Comparison of ENCODE assay signal across 8 cellular contexts in genomic region chr7:116952640-116953371, GRCh38. TPM values are rescaled to one million over a fixed set of nuclear protein-coding genes. Genes with fewer than 3 reads are reported as not detected.
A peak's percentile ranks its signal among the peaks of the same experiment; 100 is the strongest.
DNase-seq lines count a peak whose midpoint lies in the region; ATAC-seq and TF ChIP-seq lines count a peak whose summit lies in the region.

No MANE protein-coding gene starts in this region.

- no peak overlapping the region for H3K18ac ChIP-seq in trophoblast cell (ENCODE audit: low read length)

- peaks cover 14% of the 10 kb centered on the region for H3K79me1 ChIP-seq in trophoblast cell (ENCODE audit: low read length)

- H3K27ac ChIP-seq in left ventricle myocardium inferior (replicated peaks): peak overlapping the region; percentile 100
- H3K27ac ChIP-seq in trophoblast cell (ENCODE audit: low read depth, low read length): peak overlapping the region; percentile 99

- H2BK120ac ChIP-seq in trophoblast cell (ENCODE audit: insufficient read depth, low read length, poor library complexity): peak overlapping the region; percentile 1

- H4K8ac ChIP-seq in trophoblast cell (ENCODE audit: low read depth, low read length): peak overlapping the region; percentile 3

- H2AK5ac ChIP-seq in trophoblast cell (ENCODE audit: low read length): no peak overlapping the region

- no peaks in the 10 kb centered on the region for H3K27me3 Mint-ChIP-seq in activated naive CD8-positive, alpha-beta T cell treated with anti-CD3 and anti-CD28 coated beads for 36 hours

- H3K27me3 ChIP-seq in left ventricle myocardium inferior (ENCODE audit: low read depth) (no peaks in the 10 kb centered on the region), trophoblast cell (ENCODE audit: insufficient read depth, low read length) (no peaks in the 10 kb centered on the region)

- no peak for TF ChIP-seq CTCF in left ventricle myocardium inferior (IDR thresholded peaks at IDR 0.05; ENCODE audit: borderline replicate concordance)

- intact Hi-C loops in left ventricle myocardium inferior (cut with micrococcal nuclease): no loop called here

- peak overlapping the region; percentile 71 for H3K27ac Mint-ChIP-seq in activated naive CD8-positive, alpha-beta T cell treated with anti-CD3 and anti-CD28 coated beads for 36 hours

- peak overlapping the region; percentile 83 for H3K9ac ChIP-seq in trophoblast cell (ENCODE audit: low read length)

- H3K9me3 ChIP-seq in left ventricle myocardium inferior (replicated peaks) (no peaks in the 10 kb centered on the region), trophoblast cell (ENCODE audit: insufficient read depth, low read depth, low read length) (no peaks in the 10 kb centered on the region)

- H3K4me3 Mint-ChIP-seq in activated naive CD8-positive, alpha-beta T cell treated with anti-CD3 and anti-CD28 coated beads for 36 hours: peak overlapping the region; percentile 78

- H3K36me3 Mint-ChIP-seq in activated naive CD8-positive, alpha-beta T cell treated with anti-CD3 and anti-CD28 coated beads for 36 hours: peaks cover 4% of the 10 kb centered on the region

- no CpG with 5 or more reads among the region's 25 CpGs for WGBS in trophoblast cell (ENCODE audit: extremely low coverage, insufficient coverage, insufficient read length)

- peak overlapping the region; percentile 2 for H2AFZ ChIP-seq in trophoblast cell (ENCODE audit: insufficient read depth, low read length, poor library complexity)

- peak overlapping the region; percentile 53 for H4K91ac ChIP-seq in trophoblast cell (ENCODE audit: low read depth, low read length)

- H2BK12ac ChIP-seq in trophoblast cell (ENCODE audit: low read length): no peak overlapping the region

- peaks cover 12% of the 10 kb centered on the region for H3K79me2 ChIP-seq in trophoblast cell (ENCODE audit: control insufficient read depth, insufficient read depth, low read length, poor library complexity)

- H3K4me3 ChIP-seq in left ventricle myocardium inferior (peak overlapping the region; percentile 92), trophoblast cell (ENCODE audit: low read depth, low read length) (peak overlapping the region; percentile 83)

- H4K12ac ChIP-seq in trophoblast cell (ENCODE audit: low read depth, low read length): peak overlapping the region; percentile 23

- H2BK5ac ChIP-seq in trophoblast cell (ENCODE audit: low read depth, low read length, poor library complexity): peak overlapping the region; percentile 11

- H3K4me1 ChIP-seq in left ventricle myocardium inferior (peaks cover 58% of the 10 kb centered on the region), trophoblast cell (ENCODE audit: control insufficient read depth in 1 of 2, insufficient read depth in 2 of 2, low read length in 2 of 2) (peaks cover 0 to 2% of the 10 kb centered on the region in 2 experiments)

- no peak overlapping the region for H3K4ac ChIP-seq in trophoblast cell (ENCODE audit: low read depth, low read length)

- peaks cover 27% of the 10 kb centered on the region for H3K4me1 Mint-ChIP-seq in activated naive CD8-positive, alpha-beta T cell treated with anti-CD3 and anti-CD28 coated beads for 36 hours

- ATAC-seq in HG02870 (IDR thresholded peaks at IDR 0.05; ENCODE audit: unreplicated experiment): peak; percentile 5

- peak; percentile 27 to 37 for DNase-seq in NOMO-1 (lab: John Stamatoyannopoulos, UW; ENCODE audit: unreplicated experiment in 2 of 2)
- DNase-seq in NOMO-1 treated with dmso at 0.1 percent for 144 hours (lab: John Stamatoyannopoulos, UW; ENCODE audit: unreplicated experiment): no peak
- DNase-seq in NCI-H226: peak; percentile 12
- no peak for DNase-seq in activated naive CD8-positive, alpha-beta T cell treated with anti-CD3 and anti-CD28 coated beads for 36 hours
- peak; percentile 71 for DNase-seq in left ventricle myocardium inferior
- DNase-seq in trophoblast cell: peak; percentile 90 to 94
- no peak for DNase-seq in activated effector memory CD4-positive, alpha-beta T cell treated with Interleukin-2 at 50 U/mL for 16 hours

- H3K9me3 Mint-ChIP-seq in activated naive CD8-positive, alpha-beta T cell treated with anti-CD3 and anti-CD28 coated beads for 36 hours: no peaks in the 10 kb centered on the region

- no peak overlapping the region for H3K23ac ChIP-seq in trophoblast cell (ENCODE audit: low read length)

- no peak overlapping the region for H3K14ac ChIP-seq in trophoblast cell (ENCODE audit: low read length)

- peak overlapping the region; percentile 98 for H3K4me2 ChIP-seq in trophoblast cell (ENCODE audit: low read length)

- H3K36me3 ChIP-seq in left ventricle myocardium inferior (no peaks in the 10 kb centered on the region), trophoblast cell (ENCODE audit: control insufficient read depth in 1 of 2, insufficient read depth in 2 of 2, low read length in 2 of 2) (no peaks in the 10 kb centered on the region)

RNA-seq across cellular contexts. Expression of gene ST7, which starts 0.5 kb away (rescaled TPM):
- total RNA-seq in activated naive CD8-positive, alpha-beta T cell treated with anti-CD3 and anti-CD28 coated beads for 36 hours: 10 to 100 TPM in 1 of 2 experiments, 1 to 10 TPM in 1; 8.4 to 10.2 TPM
- total RNA-seq in left ventricle myocardium inferior: 28.5 TPM
- 17.9 and 18.5 TPM in 2 replicates for polyA plus RNA-seq in trophoblast cell (2013)

Comparison
In these comparisons a context has a peak if more than half of its experiments do, and no peak if none do; other contexts are left out.
1. DNase-seq: peak in NOMO-1 (2 of 2), NCI-H226 (single experiment), left ventricle myocardium inferior (single experiment) and trophoblast cell (2 of 2); none in NOMO-1 treated with dmso at 0.1 percent for 144 hours (single experiment), activated naive CD8-positive, alpha-beta T cell treated with anti-CD3 and anti-CD28 coated beads for 36 hours (single experiment) and activated effector memory CD4-positive, alpha-beta T cell treated with Interleukin-2 at 50 U/mL for 16 hours (single experiment).